8 cellular contexts compared by ENCODE assay signal in the genomic region with DNA sequence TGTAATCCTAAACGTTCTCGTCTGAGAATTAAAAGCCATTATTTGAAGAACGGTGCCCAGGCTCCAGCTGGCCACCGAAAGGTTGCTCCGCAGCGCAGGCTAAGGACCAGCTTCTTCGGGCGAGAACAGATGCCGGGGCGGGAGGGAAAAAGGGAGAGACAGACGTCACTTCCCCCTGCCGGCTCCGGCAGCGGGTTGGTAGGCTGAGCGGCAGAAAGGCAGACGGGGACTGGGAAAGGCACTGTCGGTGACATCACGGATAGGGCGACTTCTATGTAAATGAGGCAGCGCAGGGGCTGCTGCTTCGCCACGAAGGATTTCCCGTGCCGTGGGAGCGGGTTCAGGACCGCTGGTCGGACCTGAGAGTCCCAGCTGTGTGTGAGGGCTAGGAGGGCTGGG.
A peak's percentile ranks its signal among the peaks of the same experiment; 100 is the strongest.
DNase-seq lines count a peak whose midpoint lies in the region; ATAC-seq and TF ChIP-seq lines count a peak whose summit lies in the region.
"Not testable (repeated sequence)": the region's sequence is repeated elsewhere in the genome, so short reads cannot be mapped to it uniquely, and the experiment has no call there.

No MANE protein-coding gene starts in this region.

- DNase-seq in DMS53 (lab: John Stamatoyannopoulos, UW) = peak; percentile 91
- peak; percentile 48 for DNase-seq in HCT116 (ENCODE audit: low read depth, low spot score)
- DNase-seq in NCI-H1048 (lab: John Stamatoyannopoulos, UW) = peak; percentile 42
- peak; percentile 94 for DNase-seq in activated effector memory CD4-positive, alpha-beta T cell treated with anti-CD3 and anti-CD28 coated beads, Interleukin-2, amount 50 U/mL, for 16 hours
- peak; percentile 80 for DNase-seq in fibroblast of mammary gland (ENCODE audit: low read depth)
- DNase-seq in nephron progenitor cell = peak; percentile 74
- DNase-seq in stimulated activated CD8-positive, alpha-beta memory T cell treated with anti-CD3 and anti-CD28 coated beads, Interleukin-4, amount 100 ng/mL, for 48 hours = peak; percentile 86

- intact Hi-C loops in HCT116 (cut with micrococcal nuclease) = not testable (repeated sequence)

- H2AFZ ChIP-seq in HCT116 (ENCODE audit: low read depth, low read length, poor library complexity, severe bottlenecking) = not testable (repeated sequence)

- not testable (repeated sequence) for H4K20me1 ChIP-seq in HCT116 (ENCODE audit: insufficient read depth)

- not testable (repeated sequence) for H3K9me3 ChIP-seq in HCT116 (ENCODE audit: control insufficient read depth in 1 of 2, insufficient read depth in 1 of 2, low read depth in 1 of 2, low read length in 2 of 2)

- POLR2A ChIA-PET in HCT116 (lab: Charles Lee) = interaction anchor here (1.0 to 3.9 kb wide), 5 partner anchors 9 to 1887 kb away, joined by 3 to 123 read pairs (median 5); no protein-coding TSS in a partner anchor

- not testable (repeated sequence) for H3K27ac ChIP-seq in HCT116 (ENCODE audit: low read depth, low read length)

- H3K27ac Mint-ChIP-seq in nephron progenitor cell = peak overlapping the region; percentile 100

- not testable (repeated sequence) for H3K36me3 ChIP-seq in HCT116 (ENCODE audit: control insufficient read depth in 1 of 2, insufficient read depth in 2 of 2, low read length in 2 of 2)

- peak overlapping the region; percentile 73 for H3K4me3 Mint-ChIP-seq in nephron progenitor cell

- H3K9me3 Mint-ChIP-seq in nephron progenitor cell = not testable (repeated sequence)

- H3K9ac ChIP-seq in HCT116 (ENCODE audit: low read length) = peak overlapping the region; percentile 46; the same call in 1 of the 2 replicates

- H3K4me3 ChIP-seq in HCT116 (replicated peaks in 1 of 2; ENCODE audit: low read depth in 1 of 2, low read length in 2 of 2) = peak overlapping the region; percentile 24 to 28; a peak in 2 of 4 replicates
- H3K4me3 ChIP-seq in fibroblast of mammary gland (ENCODE audit: control insufficient read depth, low read depth, low read length) = peak overlapping the region; percentile 30

- H3K79me2 ChIP-seq in HCT116 (ENCODE audit: insufficient read depth, low read length) = not testable (repeated sequence)

- TF ChIP-seq POLR2A in HCT116 (IDR thresholded peaks at IDR 0.05; ENCODE audit: borderline replicate concordance, extremely low read depth, insufficient read depth, insufficient read length) = not testable (repeated sequence)

- BruUV-seq in HCT116 (replicated peaks; lab: Mats Ljungman, UMichigan) = not testable (repeated sequence)

- ATAC-seq in HCT116 = peak; percentile 68
- ATAC-seq in SK-N-SH treated with all-trans-retinoic acid at 6 μM for 48 hours = peak; percentile 58

- RAD21 ChIA-PET in HCT116 (lab: Charles Lee; ENCODE audit: low non-redundant PET in 1 of 2, low total read pairs in 2 of 2, uncharacterized antibody in 2 of 2, unreplicated experiment in 2 of 2) = not testable (repeated sequence)

- H3K4me2 ChIP-seq in HCT116 (ENCODE audit: low read length) = peak overlapping the region; percentile 40; the same call in 1 of the 2 replicates

- H3K36me3 Mint-ChIP-seq in nephron progenitor cell (ENCODE audit: low read depth) = not testable (repeated sequence)

- CTCF ChIA-PET in HCT116 (lab: Charles Lee) = not testable (repeated sequence)

- peaks cover 24% of the 10 kb centered on the region for H3K4me1 Mint-ChIP-seq in nephron progenitor cell

- H3K4me1 ChIP-seq in HCT116 (ENCODE audit: control insufficient read depth in 1 of 2, insufficient read depth in 2 of 2, low read length in 2 of 2) = peaks cover 4 to 12% of the 10 kb centered on the region in 2 experiments; a peak in 2 of 4 replicates

- H3K9me2 ChIP-seq in HCT116 (ENCODE audit: insufficient read depth) = not testable (repeated sequence)

- TF ChIP-seq RAD21 in HCT116 (IDR thresholded peaks at IDR 0.05; ENCODE audit: low read depth) = not testable (repeated sequence)

- TF ChIP-seq CTCF in HCT116 (IDR thresholded peaks at IDR 0.05 in 2 of 3, conservative IDR thresholded peaks at IDR 0.05 in 1 of 3; ENCODE audit: borderline replicate concordance in 1 of 3, insufficient read depth in 1 of 3, low read depth in 2 of 3, low read length in 2 of 3); fibroblast of mammary gland (conservative IDR thresholded peaks at IDR 0.05; ENCODE audit: control insufficient read depth, insufficient read depth, low read depth, low read length); nephron progenitor cell (IDR thresholded peaks at IDR 0.05): not testable (repeated sequence)

- H3K27me3 ChIP-seq in HCT116 (ENCODE audit: insufficient read depth, low read length) = not testable (repeated sequence)

- not testable (repeated sequence) for H3K27me3 Mint-ChIP-seq in nephron progenitor cell (ENCODE audit: low read depth, poor library complexity)

TF ChIP-seq in HCT116, 20 proteins besides CTCF, POLR2A, EP300 and RAD21:
- peak; percentile 42 for TF ChIP-seq POLR2AphosphoS5 (IDR thresholded peaks at IDR 0.05; ENCODE audit: low read depth, low read length)
- TF ChIP-seq, protein P1, sequence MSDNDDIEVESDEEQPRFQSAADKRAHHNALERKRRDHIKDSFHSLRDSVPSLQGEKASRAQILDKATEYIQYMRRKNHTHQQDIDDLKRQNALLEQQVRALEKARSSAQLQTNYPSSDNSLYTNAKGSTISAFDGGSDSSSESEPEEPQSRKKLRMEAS (IDR thresholded peaks at IDR 0.05) = peak; percentile 38

Comparison
In these comparisons a context has a peak if more than half of its experiments do, and no peak if none do; other contexts are left out.
1. DNase-seq: peak in every context shown above with its lines; median percentile 94 in activated effector memory CD4-positive, alpha-beta T cell treated with anti-CD3 and anti-CD28 coated beads, Interleukin-2, amount 50 U/mL, for 16 hours; 91 in DMS53; 86 in stimulated activated CD8-positive, alpha-beta memory T cell treated with anti-CD3 and anti-CD28 coated beads, Interleukin-4, amount 100 ng/mL, for 48 hours; 80 in fibroblast of mammary gland; 74 in nephron progenitor cell; 48 in HCT116; 42 in NCI-H1048.